10 cellular contexts compared by ENCODE assay signal in genomic region chr4:38858097-38858420, GRCh38. TPM values are rescaled to one million over a fixed set of nuclear protein-coding genes. Genes with fewer than 3 reads are reported as not detected.
A peak's percentile ranks its signal among the peaks of the same experiment; 100 is the strongest.
DNase-seq lines count a peak whose midpoint lies in the region; ATAC-seq and TF ChIP-seq lines count a peak whose summit lies in the region.
"Had no signal": no experiment of that assay in that cellular context is flagged by ENCODE, and none has a peak within 500 bp of the region (broad histone marks: within the 10 kb centered on the region; RNA-seq: fewer than 3 reads in every experiment).

No MANE protein-coding gene starts in this region.

- no peak for ATAC-seq in right lobe of liver

- peak overlapping the region; percentile 94 for H3K27ac Mint-ChIP-seq in activated CD4-positive, alpha-beta T cell treated with anti-CD3 and anti-CD28 coated beads, Interleukin-2, amount 10 ng/mL, durations not matched to agents 7 days and 5 days
- H3K27ac Mint-ChIP-seq in activated T-helper 1 cell treated with anti-CD3 and anti-CD28 coated beads, Interleukin-12 subunit alpha, Interleukin-12 subunit beta, Interleukin-2, Interleukin-4 antibody, amounts not matched to agents 30 ng/mL and 10 ng/mL and 1 ng/mL, durations not matched to agents 14 hours and 24 hours and 36 hours, result peak overlapping the region; percentile 86

- no peak for TF ChIP-seq POLR2A in right lobe of liver (IDR thresholded peaks at IDR 0.05)

- H3K36me3 ChIP-seq in right lobe of liver, result no peaks in the 10 kb centered on the region

- no peaks in the 10 kb centered on the region for H3K36me3 Mint-ChIP-seq in activated CD4-positive, alpha-beta T cell treated with anti-CD3 and anti-CD28 coated beads, Interleukin-2, amount 10 ng/mL, durations not matched to agents 7 days and 5 days (ENCODE audit: low read depth)
- H3K36me3 Mint-ChIP-seq in activated T-helper 1 cell treated with anti-CD3 and anti-CD28 coated beads, Interleukin-12 subunit alpha, Interleukin-12 subunit beta, Interleukin-2, Interleukin-4 antibody, amounts not matched to agents 30 ng/mL and 10 ng/mL and 1 ng/mL, durations not matched to agents 14 hours and 24 hours and 36 hours (ENCODE audit: low read depth), result no peaks in the 10 kb centered on the region

- peaks cover 46% of the 10 kb centered on the region for H3K4me1 Mint-ChIP-seq in activated CD4-positive, alpha-beta T cell treated with anti-CD3 and anti-CD28 coated beads, Interleukin-2, amount 10 ng/mL, durations not matched to agents 7 days and 5 days
- peaks cover 54% of the 10 kb centered on the region for H3K4me1 Mint-ChIP-seq in activated T-helper 1 cell treated with anti-CD3 and anti-CD28 coated beads, Interleukin-12 subunit alpha, Interleukin-12 subunit beta, Interleukin-2, Interleukin-4 antibody, amounts not matched to agents 30 ng/mL and 10 ng/mL and 1 ng/mL, durations not matched to agents 14 hours and 24 hours and 36 hours (ENCODE audit: low read depth)

- 44% methylated on average over 3 of the region's 3 CpGs for WGBS in right lobe of liver (ENCODE audit: insufficient coverage, low coverage, low lambda C conversion rate, missing lambda C conversion rate)

- no peaks in the 10 kb centered on the region for H3K9me3 Mint-ChIP-seq in activated CD4-positive, alpha-beta T cell treated with anti-CD3 and anti-CD28 coated beads, Interleukin-2, amount 10 ng/mL, durations not matched to agents 7 days and 5 days
- H3K9me3 Mint-ChIP-seq in activated T-helper 1 cell treated with anti-CD3 and anti-CD28 coated beads, Interleukin-12 subunit alpha, Interleukin-12 subunit beta, Interleukin-2, Interleukin-4 antibody, amounts not matched to agents 30 ng/mL and 10 ng/mL and 1 ng/mL, durations not matched to agents 14 hours and 24 hours and 36 hours, result no peaks in the 10 kb centered on the region

- no peak for DNase-seq in activated CD4-positive, alpha-beta T cell treated with anti-CD3 and anti-CD28 coated beads, Interleukin-2, amount 10 ng/mL, durations not matched to agents 7 days and 5 days
- DNase-seq in activated CD4-positive, alpha-beta T cell treated with anti-CD3 and anti-CD28 coated beads, Interleukin-2, amount 50 U/mL, for 1 hour, result no peak
- no peak for DNase-seq in activated T-helper 1 cell treated with anti-CD3 and anti-CD28 coated beads, Interleukin-12 subunit alpha, Interleukin-12 subunit beta, Interleukin-2, Interleukin-4 antibody, amounts not matched to agents 30 ng/mL and 10 ng/mL and 1 ng/mL, durations not matched to agents 14 hours and 24 hours and 36 hours (ENCODE audit: low spot score)
- DNase-seq in right lobe of liver (no peak), NCI-H446 treated with DMSO at 0.1 percent for 48 hours (lab: John Stamatoyannopoulos, UW) (no peak), GM13977 (ENCODE audit: low spot score) (no peak)
- no peak for DNase-seq in activated CD8-positive, alpha-beta memory T cell treated with anti-CD3 and anti-CD28 coated beads for 24 hours
- DNase-seq: activated CD8-positive, alpha-beta memory T cell treated with anti-CD3 and anti-CD28 coated beads, Interleukin-2, amount 50 U/mL, for 4 hours had no signal

- H3K9me3 ChIP-seq in right lobe of liver, result no peaks in the 10 kb centered on the region
- H3K9me3 ChIP-seq: mucosa of descending colon had no signal

- POLR2A ChIA-PET in activated CD4-positive, alpha-beta T cell treated with anti-CD3 and anti-CD28 coated beads, Interleukin-2, amount 10 ng/mL, durations not matched to agents 7 days and 5 days (lab: Charles Lee), result no interaction called here

- H3K4me3 Mint-ChIP-seq in activated CD4-positive, alpha-beta T cell treated with anti-CD3 and anti-CD28 coated beads, Interleukin-2, amount 10 ng/mL, durations not matched to agents 7 days and 5 days, result no peak overlapping the region
- H3K4me3 Mint-ChIP-seq in activated T-helper 1 cell treated with anti-CD3 and anti-CD28 coated beads, Interleukin-12 subunit alpha, Interleukin-12 subunit beta, Interleukin-2, Interleukin-4 antibody, amounts not matched to agents 30 ng/mL and 10 ng/mL and 1 ng/mL, durations not matched to agents 14 hours and 24 hours and 36 hours, result peak overlapping the region; percentile 66

- no peak overlapping the region for H3K4me3 ChIP-seq in right lobe of liver
- H3K4me3 ChIP-seq: mucosa of descending colon had no signal

- peak overlapping the region; percentile 22 to 47 (median 42) for H3K27ac ChIP-seq in right lobe of liver
- H3K27ac ChIP-seq in temporal lobe (ENCODE audit: low read depth, low read length), result peak overlapping the region; percentile 8

- CTCF ChIA-PET in activated CD4-positive, alpha-beta T cell treated with anti-CD3 and anti-CD28 coated beads, Interleukin-2, amount 10 ng/mL, durations not matched to agents 7 days and 5 days (lab: Charles Lee), result interaction anchor here (0.7 kb wide), 2 partner anchors 31 to 1206 kb away, joined by 3 to 4 read pairs; no protein-coding TSS in a partner anchor

- no peaks in the 10 kb centered on the region for H3K27me3 ChIP-seq in right lobe of liver

- in situ Hi-C loops in GM13977 (cut with MboI; ENCODE audit: low pct_unique_long_range_greater_than_20kb, low sequenced_read_pairs, unreplicated experiment), result loop anchor here (10.0 kb wide), 1 partner anchor 93 kb away; no protein-coding TSS in a partner anchor

- intact Hi-C loops in activated T-helper 1 cell treated with anti-CD3 and anti-CD28 coated beads, Interleukin-12 subunit alpha, Interleukin-12 subunit beta, Interleukin-2, Interleukin-4 antibody, amounts not matched to agents 30 ng/mL and 10 ng/mL and 1 ng/mL, durations not matched to agents 14 hours and 24 hours and 36 hours (cut with micrococcal nuclease), result loop anchor here (5.0 kb wide), 5 partner anchors 191 to 966 kb away; partner anchors contain the start of genes TBC1D1 and WDR19
- intact Hi-C loops in right lobe of liver (cut with DNase I), result no loop called here

- H3K4me1 ChIP-seq in right lobe of liver, result peaks cover 0 to 4% (median 0%) of the 10 kb centered on the region in 4 donors

- H3K27me3 Mint-ChIP-seq in activated CD4-positive, alpha-beta T cell treated with anti-CD3 and anti-CD28 coated beads, Interleukin-2, amount 10 ng/mL, durations not matched to agents 7 days and 5 days, result peaks cover 3% of the 10 kb centered on the region
- no peaks in the 10 kb centered on the region for H3K27me3 Mint-ChIP-seq in activated T-helper 1 cell treated with anti-CD3 and anti-CD28 coated beads, Interleukin-12 subunit alpha, Interleukin-12 subunit beta, Interleukin-2, Interleukin-4 antibody, amounts not matched to agents 30 ng/mL and 10 ng/mL and 1 ng/mL, durations not matched to agents 14 hours and 24 hours and 36 hours (ENCODE audit: insufficient read depth)

- TF ChIP-seq CTCF in right lobe of liver (IDR thresholded peaks at IDR 0.05) (no peak), GM13977 (IDR thresholded peaks at IDR 0.05; ENCODE audit: extremely low read depth, insufficient read depth, missing control alignments) (no peak)

RNA-seq across cellular contexts. Expression of gene TLR6, which starts 1.4 kb away (rescaled TPM):
- 1 to 10 TPM; 3.2 to 3.5 TPM for total RNA-seq in activated CD4-positive, alpha-beta T cell treated with anti-CD3 and anti-CD28 coated beads, Interleukin-2, amount 10 ng/mL, durations not matched to agents 7 days and 5 days
- total RNA-seq in activated T-helper 1 cell treated with anti-CD3 and anti-CD28 coated beads, Interleukin-12 subunit alpha, Interleukin-12 subunit beta, Interleukin-2, Interleukin-4 antibody, amounts not matched to agents 30 ng/mL and 10 ng/mL and 1 ng/mL, durations not matched to agents 14 hours and 24 hours and 36 hours, result 1.3 and 1.7 TPM in 2 replicates
- total RNA-seq in right lobe of liver (1 to 10 TPM; 1.2 to 3.4 (median 2.4) TPM), temporal lobe (0.49 TPM)

RNA-seq across cellular contexts. Expression of gene FAM114A1, which starts 9.5 kb away (rescaled TPM):
- total RNA-seq in activated CD4-positive, alpha-beta T cell treated with anti-CD3 and anti-CD28 coated beads, Interleukin-2, amount 10 ng/mL, durations not matched to agents 7 days and 5 days, result under 1 TPM; 0.31 to 0.45 TPM
- 0.22 and 0.49 TPM in 2 replicates for total RNA-seq in activated T-helper 1 cell treated with anti-CD3 and anti-CD28 coated beads, Interleukin-12 subunit alpha, Interleukin-12 subunit beta, Interleukin-2, Interleukin-4 antibody, amounts not matched to agents 30 ng/mL and 10 ng/mL and 1 ng/mL, durations not matched to agents 14 hours and 24 hours and 36 hours
- total RNA-seq in right lobe of liver, result 10 to 100 TPM; 55.3 to 88.9 (median 69.4) TPM
- 8.4 TPM for total RNA-seq in temporal lobe

RNA-seq across cellular contexts. Expression of gene TLR1, which starts 53.5 kb away (rescaled TPM):
- 10 to 100 TPM; 19.5 to 21.0 TPM for total RNA-seq in activated CD4-positive, alpha-beta T cell treated with anti-CD3 and anti-CD28 coated beads, Interleukin-2, amount 10 ng/mL, durations not matched to agents 7 days and 5 days
- 1.9 and 2.7 TPM in 2 replicates for total RNA-seq in activated T-helper 1 cell treated with anti-CD3 and anti-CD28 coated beads, Interleukin-12 subunit alpha, Interleukin-12 subunit beta, Interleukin-2, Interleukin-4 antibody, amounts not matched to agents 30 ng/mL and 10 ng/mL and 1 ng/mL, durations not matched to agents 14 hours and 24 hours and 36 hours
- total RNA-seq in right lobe of liver (10 to 100 TPM in 1 of 6 experiments, 1 to 10 TPM in 5; 5.1 to 10.5 (median 7.8) TPM), temporal lobe (8.9 TPM)
